37 cellular contexts compared by ENCODE assay signal in genomic region chr7:40428421-40428820, GRCh38.
"Had no signal": no experiment of that assay in that cellular context is flagged by ENCODE, and none has a peak within 500 bp of the region (broad histone marks: within the 10 kb centered on the region; RNA-seq: fewer than 3 reads in every experiment).

No MANE protein-coding gene starts in this region.

- H3K4me3 ChIP-seq: adrenal gland, body of pancreas, breast epithelium had no signal

- DNase-seq: activated B cell treated with CpG ODN at 0.5 μM for 24 hours; activated CD4-positive, alpha-beta memory T cell treated with anti-CD3 and anti-CD28 coated beads for 36 hours; activated CD4-positive, alpha-beta T cell treated with anti-CD3 and anti-CD28 coated beads for 4 hours; activated CD4-positive, alpha-beta T cell treated with anti-CD3 and anti-CD28 coated beads, Interleukin-2, amount 10 ng/mL, durations not matched to agents 24 days and 14 days; activated CD4-positive, alpha-beta T cell treated with anti-CD3 and anti-CD28 coated beads, Interleukin-2, amount 50 U/mL, for 1 hour; activated CD4-positive, alpha-beta T cell treated with anti-CD3 and anti-CD28 coated beads, Interleukin-2, amount 50 U/mL, for 4 hours; activated CD4-positive, CD25-positive, alpha-beta regulatory T cell treated with anti-CD3 and anti-CD28 coated beads, Interleukin-2, amount 50 U/mL, for 72 hours; activated CD8-positive, alpha-beta memory T cell treated with anti-CD3 and anti-CD28 coated beads, Interleukin-2, amount 50 U/mL, for 4 hours; activated CD8-positive, alpha-beta T cell treated with anti-CD3 and anti-CD28 coated beads for 36 hours; activated effector memory CD4-positive, alpha-beta T cell treated with anti-CD3 and anti-CD28 coated beads, Interleukin-2, amount 50 U/mL, for 16 hours; activated gamma-delta T cell treated with Interleukin-2 at 50 U/mL for 16 hours; activated naive CD4-positive, alpha-beta T cell; activated naive CD4-positive, alpha-beta T cell treated with anti-CD3 and anti-CD28 coated beads for 36 hours; activated naive CD4-positive, alpha-beta T cell treated with anti-CD3 and anti-CD28 coated beads, Interleukin-2, amount 50 U/mL, for 16 hours; activated naive CD8-positive, alpha-beta T cell treated with anti-CD3 and anti-CD28 coated beads for 36 hours; activated T-cell treated with anti-CD3 and anti-CD28 coated beads for 4 hours; activated T-cell treated with anti-CD3 and anti-CD28 coated beads, Interleukin-2, amount 50 U/mL, for 1 hour; activated T-cell treated with anti-CD3 and anti-CD28 coated beads, Interleukin-2, amount 50 U/mL, for 4 hours; activated T-cell treated with anti-CD3 and anti-CD28 coated beads, Interleukin-2, amount 50 U/mL, for 72 hours; adrenal gland; amniotic stem cell; aorta; body of pancreas; brain microvascular endothelial cell; central memory CD4-positive, alpha-beta T cell; T-helper 1 cell; T-helper 2 cell; T-helper 9 cell had no signal

- H3K27me3 ChIP-seq: adrenal gland, body of pancreas, brain microvascular endothelial cell, breast epithelium had no signal

- H3K4me1 ChIP-seq: adrenal gland, body of pancreas, breast epithelium had no signal

- H3K36me3 ChIP-seq: adrenal gland, brain microvascular endothelial cell, breast epithelium had no signal

- H3K4me1 Mint-ChIP-seq: activated B cell treated with CpG ODN at 0.5 μM for 24 hours; activated CD4-positive, alpha-beta T cell treated with anti-CD3 and anti-CD28 coated beads, Interleukin-2, amount 10 ng/mL, durations not matched to agents 24 days and 14 days; activated naive CD8-positive, alpha-beta T cell treated with anti-CD3 and anti-CD28 coated beads for 36 hours; activated T-helper 17 cell treated with anti-CD3 and anti-CD28 coated beads, Interleukin-2, amount 50 U/mL, for 72 hours had no signal

- H3K27me3 Mint-ChIP-seq: activated B cell treated with CpG ODN at 0.5 μM for 24 hours; activated CD4-positive, alpha-beta memory T cell treated with anti-CD3 and anti-CD28 coated beads for 36 hours; activated CD4-positive, alpha-beta T cell treated with anti-CD3 and anti-CD28 coated beads, Interleukin-2, amount 10 ng/mL, durations not matched to agents 24 days and 14 days; activated CD8-positive, alpha-beta T cell treated with anti-CD3 and anti-CD28 coated beads for 36 hours; activated naive CD8-positive, alpha-beta T cell treated with anti-CD3 and anti-CD28 coated beads for 36 hours; activated T-helper 17 cell treated with anti-CD3 and anti-CD28 coated beads, Interleukin-2, amount 50 U/mL, for 72 hours had no signal

- H3K4me3 Mint-ChIP-seq: activated B cell treated with CpG ODN at 0.5 μM for 24 hours; activated CD4-positive, alpha-beta memory T cell treated with anti-CD3 and anti-CD28 coated beads for 36 hours; activated CD4-positive, alpha-beta T cell treated with anti-CD3 and anti-CD28 coated beads, Interleukin-2, amount 10 ng/mL, durations not matched to agents 24 days and 14 days; activated CD8-positive, alpha-beta T cell treated with anti-CD3 and anti-CD28 coated beads for 36 hours; activated naive CD4-positive, alpha-beta T cell treated with anti-CD3 and anti-CD28 coated beads for 36 hours; activated naive CD8-positive, alpha-beta T cell treated with anti-CD3 and anti-CD28 coated beads for 36 hours; activated T-cell treated with anti-CD3 and anti-CD28 coated beads, Interleukin-2, amount 50 U/mL, for 4 hours; activated T-cell treated with anti-CD3 and anti-CD28 coated beads, Interleukin-2, amount 50 U/mL, for 72 hours; activated T-helper 1 cell treated with anti-CD3 and anti-CD28 coated beads, Interleukin-12 subunit alpha, Interleukin-12 subunit beta, Interleukin-2, Interleukin-4 antibody, amounts not matched to agents 30 ng/mL and 10 ng/mL and 1 ng/mL, durations not matched to agents 14 hours and 24 hours and 36 hours; activated T-helper 17 cell treated with anti-CD3 and anti-CD28 coated beads, Interleukin-2, amount 50 U/mL, for 72 hours; T-helper 1 cell treated with Interleukin-12 subunit alpha and Interleukin-12 subunit beta and Interleukin-4 antibody, amounts not matched to agents 30 μg/mL and 1 μg/mL, for 36 hours; T-helper 2 cell treated with Interferon-gamma antibody and Interleukin-4, amounts not matched to agents 5 μg/mL and 100 μg/mL, for 36 hours had no signal

- FAIRE-seq: astrocyte, TTC549 had no signal

- H3K27ac ChIP-seq: adrenal gland, body of pancreas, brain microvascular endothelial cell, breast epithelium, VCaP had no signal

- H3K9me3 ChIP-seq: adrenal gland had no signal

- H3K27ac Mint-ChIP-seq: activated B cell treated with CpG ODN at 0.5 μM for 24 hours; activated CD4-positive, alpha-beta memory T cell treated with anti-CD3 and anti-CD28 coated beads for 36 hours; activated CD4-positive, alpha-beta T cell treated with anti-CD3 and anti-CD28 coated beads, Interleukin-2, amount 10 ng/mL, durations not matched to agents 24 days and 14 days; activated CD8-positive, alpha-beta T cell treated with anti-CD3 and anti-CD28 coated beads for 36 hours; activated naive CD4-positive, alpha-beta T cell treated with anti-CD3 and anti-CD28 coated beads for 36 hours; activated naive CD4-positive, alpha-beta T cell treated with anti-CD3 and anti-CD28 coated beads, Interleukin-2, amount 50 U/mL, for 72 hours; activated naive CD8-positive, alpha-beta T cell treated with anti-CD3 and anti-CD28 coated beads for 36 hours; activated T-cell treated with anti-CD3 and anti-CD28 coated beads, Interleukin-2, amount 50 U/mL, for 72 hours; activated T-helper 1 cell treated with anti-CD3 and anti-CD28 coated beads, Interleukin-12 subunit alpha, Interleukin-12 subunit beta, Interleukin-2, Interleukin-4 antibody, amounts not matched to agents 30 ng/mL and 10 ng/mL and 1 ng/mL, durations not matched to agents 14 hours and 24 hours and 36 hours; activated T-helper 17 cell treated with anti-CD3 and anti-CD28 coated beads, Interleukin-2, amount 50 U/mL, for 72 hours; T-helper 1 cell treated with Interleukin-12 subunit alpha and Interleukin-12 subunit beta and Interleukin-4 antibody, amounts not matched to agents 30 μg/mL and 1 μg/mL, for 36 hours; T-helper 2 cell treated with Interferon-gamma antibody and Interleukin-4, amounts not matched to agents 5 μg/mL and 100 μg/mL, for 36 hours had no signal

- ATAC-seq: activated CD8-positive, alpha-beta T cell treated with anti-CD3 and anti-CD28 coated beads for 36 hours; activated naive CD4-positive, alpha-beta T cell treated with anti-CD3 and anti-CD28 coated beads, Interleukin-2, amount 50 U/mL, for 72 hours; activated T-cell treated with anti-CD3 and anti-CD28 coated beads, Interleukin-2, amount 50 U/mL, for 4 hours; activated T-cell treated with anti-CD3 and anti-CD28 coated beads, Interleukin-2, amount 50 U/mL, for 72 hours; activated T-helper 17 cell treated with anti-CD3 and anti-CD28 coated beads, Interleukin-2, amount 50 U/mL, for 72 hours; body of pancreas had no signal
